In genomic region chr6:121516331-121516730, GRCh38 we compare ENCODE assay signal across 16 cellular contexts.
"Had no signal": no experiment of that assay in that cellular context is flagged by ENCODE, and none has a peak within 500 bp of the region (broad histone marks: within the 10 kb centered on the region; RNA-seq: fewer than 3 reads in every experiment).

No MANE protein-coding gene starts in this region.

- H3K27ac Mint-ChIP-seq: activated CD8-positive, alpha-beta memory T cell treated with anti-CD3 and anti-CD28 coated beads, Interleukin-2, amount 10 ng/mL, durations not matched to agents 7 days and 5 days; activated naive CD8-positive, alpha-beta T cell; activated T-cell treated with anti-CD3 and anti-CD28 coated beads, Interleukin-2, amount 50 U/mL, for 24 hours; stimulated activated effector memory CD8-positive, alpha-beta T cell treated with anti-CD3 and anti-CD28 coated beads, Interleukin-12 subunit alpha, Interleukin-12 subunit beta, amount 100 ng/mL, for 72 hours; T-helper 1 cell treated with Interleukin-12 subunit alpha and Interleukin-12 subunit beta and Interleukin-4 antibody, amounts not matched to agents 30 μg/mL and 1 μg/mL, for 36 hours had no signal

- H3K36me3 ChIP-seq: lower lobe of right lung, tibial artery, vagina had no signal

- H3K4me3 Mint-ChIP-seq: activated CD8-positive, alpha-beta memory T cell treated with anti-CD3 and anti-CD28 coated beads, Interleukin-2, amount 10 ng/mL, durations not matched to agents 7 days and 5 days; activated naive CD8-positive, alpha-beta T cell; activated T-cell treated with anti-CD3 and anti-CD28 coated beads, Interleukin-2, amount 50 U/mL, for 24 hours; naive thymus-derived CD8-positive, alpha-beta T cell; stimulated activated effector memory CD8-positive, alpha-beta T cell treated with anti-CD3 and anti-CD28 coated beads, Interleukin-12 subunit alpha, Interleukin-12 subunit beta, amount 100 ng/mL, for 72 hours; T-helper 1 cell treated with Interleukin-12 subunit alpha and Interleukin-12 subunit beta and Interleukin-4 antibody, amounts not matched to agents 30 μg/mL and 1 μg/mL, for 36 hours had no signal

- H3K27me3 Mint-ChIP-seq: activated CD8-positive, alpha-beta memory T cell treated with anti-CD3 and anti-CD28 coated beads, Interleukin-2, amount 10 ng/mL, durations not matched to agents 7 days and 5 days; activated naive CD8-positive, alpha-beta T cell; activated T-cell treated with anti-CD3 and anti-CD28 coated beads, Interleukin-2, amount 50 U/mL, for 24 hours had no signal

- H3K27me3 ChIP-seq: tibial artery, vagina had no signal

- H3K4me1 Mint-ChIP-seq: activated CD8-positive, alpha-beta memory T cell treated with anti-CD3 and anti-CD28 coated beads, Interleukin-2, amount 10 ng/mL, durations not matched to agents 7 days and 5 days; naive thymus-derived CD8-positive, alpha-beta T cell; stimulated activated effector memory CD8-positive, alpha-beta T cell treated with anti-CD3 and anti-CD28 coated beads, Interleukin-12 subunit alpha, Interleukin-12 subunit beta, amount 100 ng/mL, for 72 hours had no signal

- H3K27ac ChIP-seq: lower lobe of right lung, tibial artery, vagina had no signal

- H3K36me3 Mint-ChIP-seq: activated CD8-positive, alpha-beta memory T cell treated with anti-CD3 and anti-CD28 coated beads, Interleukin-2, amount 10 ng/mL, durations not matched to agents 7 days and 5 days; activated naive CD8-positive, alpha-beta T cell; naive thymus-derived CD8-positive, alpha-beta T cell; stimulated activated effector memory CD8-positive, alpha-beta T cell treated with anti-CD3 and anti-CD28 coated beads, Interleukin-12 subunit alpha, Interleukin-12 subunit beta, amount 100 ng/mL, for 72 hours had no signal

- H3K4me3 ChIP-seq: lower lobe of right lung, mucosa of descending colon, tibial artery, vagina had no signal

- DNase-seq: activated CD4-positive, alpha-beta T cell treated with anti-CD3 and anti-CD28 coated beads, Interleukin-2, amount 50 U/mL, for 4 hours; activated CD8-positive, alpha-beta memory T cell treated with anti-CD3 and anti-CD28 coated beads, Interleukin-2, amount 10 ng/mL, durations not matched to agents 7 days and 5 days; activated effector memory CD4-positive, alpha-beta T cell treated with anti-CD3 and anti-CD28 coated beads, Interleukin-2, amount 50 U/mL, for 16 hours; activated T-cell treated with anti-CD3 and anti-CD28 coated beads, Interleukin-2, amount 50 U/mL, for 24 hours; hypothalamus; left cardiac atrium; lower lobe of right lung; mucosa of descending colon; naive thymus-derived CD8-positive, alpha-beta T cell; right cardiac atrium; small intestine; tibial artery had no signal

- H3K9me3 Mint-ChIP-seq: activated T-cell treated with anti-CD3 and anti-CD28 coated beads, Interleukin-2, amount 50 U/mL, for 24 hours; naive thymus-derived CD8-positive, alpha-beta T cell; stimulated activated effector memory CD8-positive, alpha-beta T cell treated with anti-CD3 and anti-CD28 coated beads, Interleukin-12 subunit alpha, Interleukin-12 subunit beta, amount 100 ng/mL, for 72 hours; T-helper 1 cell treated with Interleukin-12 subunit alpha and Interleukin-12 subunit beta and Interleukin-4 antibody, amounts not matched to agents 30 μg/mL and 1 μg/mL, for 36 hours had no signal

- H3K9me3 ChIP-seq: lower lobe of right lung, mucosa of descending colon, tibial artery, vagina had no signal
